Comparison of ENCODE assay signal across 1 cellular context in genomic region chr20:43959920-43960227, GRCh38.
A peak's percentile ranks its signal among the peaks of the same experiment; 100 is the strongest.
TF ChIP-seq lines count a peak whose summit lies in the region.

No MANE protein-coding gene starts in this region.

TF ChIP-seq in K562, 482 proteins besides CTCF, POLR2A, EP300 and RAD21:
- peak; percentile 57 for TF ChIP-seq RBM25 (IDR thresholded peaks at IDR 0.05; ENCODE audit: low read depth, low read length, severe bottlenecking)
- TF ChIP-seq ZNF644 (tag; IDR thresholded peaks at IDR 0.05; ENCODE audit: low read depth) = no peak
